ENCODE assay signal across 8 cellular contexts in genomic region chr16:2133797-2134196, GRCh38. TPM values are rescaled to one million over a fixed set of nuclear protein-coding genes. Genes with fewer than 3 reads are reported as not detected.
DNase-seq lines count a peak whose midpoint lies in the region; ATAC-seq, FAIRE-seq and TF ChIP-seq lines count a peak whose summit lies in the region.
"Not testable (repeated sequence)": the region's sequence is repeated elsewhere in the genome, so short reads cannot be mapped to it uniquely, and the experiment has no call there.

No MANE protein-coding gene starts in this region.

- peak overlapping the region; percentile 45; the same call in 1 of the 2 replicates for H3K4me3 ChIP-seq in ACC112 (ENCODE audit: low read depth, low read length)
- H3K4me3 ChIP-seq in HFF-Myc (replicated peaks; ENCODE audit: low read depth, low read length) = peak overlapping the region; percentile 34
- peak overlapping the region in 1 of 3 experiments; percentile 14 for H3K4me3 ChIP-seq in mammary epithelial cell (replicated peaks in 1 of 3; ENCODE audit: insufficient read depth in 1 of 3, low read depth in 2 of 3, low read length in 3 of 3)
- peak overlapping the region; percentile 7 for H3K4me3 ChIP-seq in fibroblast of pulmonary artery (replicated peaks; ENCODE audit: low read depth, low read length)
- not testable (repeated sequence) for H3K4me3 ChIP-seq in kidney (ENCODE audit: low read length in 2 of 2)
- H3K4me3 ChIP-seq in psoas muscle = peak overlapping the region; percentile 34
- H3K4me3 ChIP-seq in thoracic aorta = peak overlapping the region; percentile 59

- peaks cover 14% of the 10 kb centered on the region for H3K79me2 ChIP-seq in ACC112 (ENCODE audit: control insufficient read depth, insufficient read depth, low read length, unreplicated experiment)
- peaks cover 30% of the 10 kb centered on the region for H3K79me2 ChIP-seq in mammary epithelial cell (ENCODE audit: insufficient read depth, low read length)

- not testable (repeated sequence) for H3K27ac ChIP-seq in ACC112 (ENCODE audit: low read depth, low read length); mammary epithelial cell (ENCODE audit: insufficient read depth, low read depth, low read length); kidney (ENCODE audit: low read depth in 2 of 2, low read length in 2 of 2)
- H3K27ac ChIP-seq in psoas muscle = peak overlapping the region; percentile 66
- peak overlapping the region; percentile 34 to 77 for H3K27ac ChIP-seq in thoracic aorta

- not testable (repeated sequence) for H3K4me1 ChIP-seq in ACC112 (ENCODE audit: control insufficient read depth, insufficient read depth, low read length, unreplicated experiment); mammary epithelial cell (ENCODE audit: insufficient read depth, low read length); kidney (ENCODE audit: control insufficient read depth in 1 of 2, insufficient read depth in 1 of 2, low read depth in 1 of 2, low read length in 2 of 2)
- H3K4me1 ChIP-seq in psoas muscle (peaks cover 16% of the 10 kb centered on the region), thoracic aorta (ENCODE audit: control insufficient read depth in 1 of 2, low read depth in 2 of 2) (peaks cover 10 to 47% of the 10 kb centered on the region in 2 donors)

- peak overlapping the region; percentile 18 to 54 for H3K4me3 Mint-ChIP-seq in activated T-cell treated with anti-CD3 and anti-CD28 coated beads, Interleukin-2, amount 50 U/mL, for 72 hours

- not testable (repeated sequence) for H3K36me3 ChIP-seq in ACC112 (ENCODE audit: insufficient read depth, low read length); mammary epithelial cell (ENCODE audit: insufficient read depth, low read length); kidney (ENCODE audit: control insufficient read depth in 1 of 2, insufficient read depth in 2 of 2, low read length in 2 of 2); psoas muscle (ENCODE audit: insufficient read depth in 1 of 2, low read depth in 1 of 2); thoracic aorta

- WGBS in mammary epithelial cell (ENCODE audit: low coverage, missing lambda C conversion rate) = 0% methylated on average over 1 of the region's 12 CpGs
- WGBS in psoas muscle, 3 donors = 5 to 42% (median 22%) methylated on average over 3 to 5 of the region's 12 CpGs

- in situ Hi-C loops in mammary epithelial cell (cut with MboI; ENCODE audit: low sequenced_read_pairs in 2 of 2) = not testable (repeated sequence)

- peak overlapping the region; percentile 51 for H3K4me2 ChIP-seq in mammary epithelial cell (ENCODE audit: insufficient read depth, low read depth, low read length)

- H3K9me3 ChIP-seq in mammary epithelial cell (replicated peaks; ENCODE audit: insufficient read depth, low read length); kidney (ENCODE audit: control insufficient read depth in 1 of 2, low read length in 2 of 2); psoas muscle; thoracic aorta: not testable (repeated sequence)

- H3K27me3 ChIP-seq in ACC112 (ENCODE audit: insufficient read depth, low read length); mammary epithelial cell (ENCODE audit: insufficient read depth, low read length); psoas muscle (ENCODE audit: insufficient read depth in 3 of 3, low read length in 2 of 3); thoracic aorta (replicated peaks; ENCODE audit: insufficient read depth): not testable (repeated sequence)

- H3K9me3 Mint-ChIP-seq in activated T-cell treated with anti-CD3 and anti-CD28 coated beads, Interleukin-2, amount 50 U/mL, for 72 hours = not testable (repeated sequence)

- dilution Hi-C loops in mammary epithelial cell (cut with HindIII; ENCODE audit: low sequenced_read_pairs) = not testable (repeated sequence)

- H3K4me1 Mint-ChIP-seq in activated T-cell treated with anti-CD3 and anti-CD28 coated beads, Interleukin-2, amount 50 U/mL, for 72 hours (ENCODE audit: low read depth) = not testable (repeated sequence)

- not testable (repeated sequence) for H3K27me3 Mint-ChIP-seq in activated T-cell treated with anti-CD3 and anti-CD28 coated beads, Interleukin-2, amount 50 U/mL, for 72 hours (ENCODE audit: low read depth)

- H3K27ac Mint-ChIP-seq in activated T-cell treated with anti-CD3 and anti-CD28 coated beads, Interleukin-2, amount 50 U/mL, for 72 hours = not testable (repeated sequence)

- H4K20me1 ChIP-seq in mammary epithelial cell (ENCODE audit: insufficient read depth, low read length) = not testable (repeated sequence)

- ATAC-seq in activated T-cell treated with anti-CD3 and anti-CD28 coated beads, Interleukin-2, amount 50 U/mL, for 72 hours (replicated peaks in 1 of 2); psoas muscle; thoracic aorta (ENCODE audit: insufficient number of reproducible peaks, low FRiP score, low read depth): not testable (repeated sequence)

- DNase-seq in HFF-Myc (ENCODE audit: extremely low read depth, low read depth); activated T-cell treated with anti-CD3 and anti-CD28 coated beads, Interleukin-2, amount 50 U/mL, for 72 hours; mammary epithelial cell; fibroblast of pulmonary artery (ENCODE audit: low read depth); thoracic aorta (ENCODE audit: low spot score): not testable (repeated sequence)
- DNase-seq in kidney (peak; percentile 58), psoas muscle (peak; percentile 63 to 81)

- H3K36me3 Mint-ChIP-seq in activated T-cell treated with anti-CD3 and anti-CD28 coated beads, Interleukin-2, amount 50 U/mL, for 72 hours (ENCODE audit: insufficient read depth in 2 of 2) = not testable (repeated sequence)

- not testable (repeated sequence) for BruUV-seq in mammary epithelial cell (replicated peaks; lab: Mats Ljungman, UMichigan)

- CTCF ChIA-PET in mammary epithelial cell (lab: Charles Lee; ENCODE audit: low non-redundant PET) = not testable (repeated sequence)

- not testable (repeated sequence) for H3K9ac ChIP-seq in mammary epithelial cell (ENCODE audit: insufficient read depth, low read length); kidney (ENCODE audit: low read length in 2 of 2)

- FAIRE-seq in kidney (lab: Jason Lieb, UNC) = not testable (repeated sequence)

- intact Hi-C loops in mammary epithelial cell (cut with micrococcal nuclease); kidney (cut with DNase I); psoas muscle (cut with DNase I): not testable (repeated sequence)

- not testable (repeated sequence) for TF ChIP-seq CTCF in HFF-Myc (IDR thresholded peaks at IDR 0.05; ENCODE audit: low read depth, low read length, missing control alignments); mammary epithelial cell (conservative IDR thresholded peaks at IDR 0.05 in 1 of 2, IDR thresholded peaks at IDR 0.05 in 1 of 2; ENCODE audit: extremely low read depth in 1 of 2, insufficient read depth in 1 of 2, low read depth in 1 of 2, low read length in 2 of 2); fibroblast of pulmonary artery (IDR thresholded peaks at IDR 0.05; ENCODE audit: low read length, missing control alignments); kidney (IDR thresholded peaks at IDR 0.05; ENCODE audit: borderline replicate concordance, extremely low read depth, insufficient read depth); psoas muscle (IDR thresholded peaks at IDR 0.05); thoracic aorta (IDR thresholded peaks at IDR 0.05)

- H2AFZ ChIP-seq in ACC112 (ENCODE audit: low read length, unreplicated experiment); mammary epithelial cell (ENCODE audit: low read depth, low read length): not testable (repeated sequence)

RNA-seq across cellular contexts. Expression of gene PKD1, which starts 1.9 kb away (rescaled TPM):
- 10 to 100 TPM; 90.2 to 95.7 TPM for total RNA-seq in activated T-cell treated with anti-CD3 and anti-CD28 coated beads, Interleukin-2, amount 50 U/mL, for 72 hours
- 100 to 1,000 TPM; 119 to 133 TPM for total RNA-seq in mammary epithelial cell
- polyA plus RNA-seq in mammary epithelial cell = 28.4 TPM
- 17.7 TPM for polyA minus RNA-seq in mammary epithelial cell
- 88.3 TPM for total RNA-seq in kidney
- polyA plus RNA-seq in kidney (ENCODE audit: insufficient read depth, low read depth, low replicate concordance) = 16.2 TPM
- total RNA-seq in psoas muscle = 100 to 1,000 TPM in 1 of 4 donors, 10 to 100 TPM in 3; 59.1 to 123 (median 86.0) TPM
- polyA plus RNA-seq in psoas muscle = 10 to 100 TPM; 33.9 to 93.3 (median 58.4) TPM
- total RNA-seq in thoracic aorta = 1,000 to 10,000 TPM in 1 of 2 donors, 100 to 1,000 TPM in 1; 838 to 1,071 TPM

RNA-seq across cellular contexts. Expression of gene RAB26, which starts 14.6 kb away (rescaled TPM):
- 1 to 10 TPM in 1 of 2 donors, under 1 TPM in 1; 0.82 to 2.0 TPM for total RNA-seq in activated T-cell treated with anti-CD3 and anti-CD28 coated beads, Interleukin-2, amount 50 U/mL, for 72 hours
- 1 to 10 TPM in 1 of 2 donors, under 1 TPM in 1; 0.33 to 1.0 TPM for total RNA-seq in mammary epithelial cell
- polyA plus RNA-seq in mammary epithelial cell = 0.80 TPM
- 0.21 TPM for polyA minus RNA-seq in mammary epithelial cell
- 1.5 TPM for total RNA-seq in kidney
- polyA plus RNA-seq in kidney (ENCODE audit: insufficient read depth, low read depth, low replicate concordance) = 3.0 TPM
- total RNA-seq in psoas muscle = 1 to 10 TPM in 1 of 4 donors, under 1 TPM in 3; 0.32 to 1.7 (median 0.83) TPM
- polyA plus RNA-seq in psoas muscle = under 1 TPM; 0.17 to 0.31 (median 0.21) TPM
- not detected for total RNA-seq in thoracic aorta

RNA-seq across cellular contexts. Expression of gene TRAF7, which starts 21.8 kb away (rescaled TPM):
- 10 to 100 TPM; 66.4 to 72.9 TPM for total RNA-seq in activated T-cell treated with anti-CD3 and anti-CD28 coated beads, Interleukin-2, amount 50 U/mL, for 72 hours
- total RNA-seq in mammary epithelial cell (100 to 1,000 TPM in 1 of 2 donors, 10 to 100 TPM in 1; 47.5 to 110 TPM), kidney (66.8 TPM), psoas muscle (10 to 100 TPM; 15.6 to 47.5 (median 38.9) TPM), thoracic aorta (10 to 100 TPM; 34.1 to 54.8 TPM)
- polyA plus RNA-seq in mammary epithelial cell (65.7 TPM), kidney (ENCODE audit: insufficient read depth, low read depth, low replicate concordance) (26.1 TPM), psoas muscle (10 to 100 TPM; 20.8 to 39.1 (median 27.3) TPM)
- polyA minus RNA-seq in mammary epithelial cell = 54.6 TPM
